Comparison of ENCODE assay signal across 8 cellular contexts in genomic region chr17:4703330-4703691, GRCh38. TPM values are rescaled to one million over a fixed set of nuclear protein-coding genes. Genes with fewer than 3 reads are reported as not detected.
DNase-seq lines count a peak whose midpoint lies in the region; ATAC-seq and TF ChIP-seq lines count a peak whose summit lies in the region.

No MANE protein-coding gene starts in this region.

- no peak overlapping the region for H3K27ac ChIP-seq in ACC112 (ENCODE audit: low read depth, low read length)
- H3K27ac ChIP-seq in IMR-90 (ENCODE audit: insufficient read depth, low read length): peak overlapping the region; percentile 61; the same call in 1 of the 2 replicates
- peak overlapping the region; percentile 59 for H3K27ac ChIP-seq in muscle layer of colon (ENCODE audit: low read depth, low read length)

- peak overlapping the region; percentile 63 for H3K4me3 Mint-ChIP-seq in central memory CD8-positive, alpha-beta T cell

- H3K27ac Mint-ChIP-seq in central memory CD8-positive, alpha-beta T cell (ENCODE audit: low read depth): peak overlapping the region; percentile 71

- no peaks in the 10 kb centered on the region for H3K27me3 Mint-ChIP-seq in central memory CD8-positive, alpha-beta T cell

- H2BK120ac ChIP-seq in IMR-90 (ENCODE audit: low read depth, low read length): no peak overlapping the region

- H3K36me3 Mint-ChIP-seq in central memory CD8-positive, alpha-beta T cell (ENCODE audit: insufficient read depth): peaks cover 9% of the 10 kb centered on the region

- H3K79me1 ChIP-seq in IMR-90 (ENCODE audit: low read depth in 1 of 2, low read length in 2 of 2): peaks cover 15 to 47% of the 10 kb centered on the region in 2 experiments

- peak overlapping the region; percentile 66 for H2AK9ac ChIP-seq in IMR-90 (replicated peaks; ENCODE audit: low read depth, low read length, poor library complexity)

- no peak for TF ChIP-seq RAD21 in IMR-90 (IDR thresholded peaks at IDR 0.05; ENCODE audit: low read length)

- DNase-seq in IMR-90 (peak; percentile 5), mesenteric fat pad (ENCODE audit: low spot score) (no peak), activated gamma-delta T cell (lab: John Stamatoyannopoulos, UW) (no peak), pons (ENCODE audit: low spot score) (no peak), glomerular visceral epithelial cell (ENCODE audit: extremely low spot score) (no peak)
- no peak for DNase-seq in central memory CD8-positive, alpha-beta T cell (ENCODE audit: low spot score in 2 of 2)

- peak overlapping the region; percentile 75; the same call in 1 of the 2 replicates for H2AK5ac ChIP-seq in IMR-90 (ENCODE audit: low read depth, low read length)

- H4K5ac ChIP-seq in IMR-90 (ENCODE audit: low read depth, low read length): peak overlapping the region; percentile 65

- H3K23ac ChIP-seq in IMR-90 (ENCODE audit: low read depth, low read length): peak overlapping the region; percentile 28

- intact Hi-C loops in IMR-90 (cut with micrococcal nuclease): loop anchor here (5.0 kb wide), 1 partner anchor 136 kb away; no protein-coding TSS in a partner anchor

- H2AFZ ChIP-seq in ACC112 (ENCODE audit: low read length, unreplicated experiment) (peak overlapping the region; percentile 88), IMR-90 (replicated peaks; ENCODE audit: low read length, poor library complexity) (peak overlapping the region; percentile 94)

- H4K91ac ChIP-seq in IMR-90 (ENCODE audit: insufficient read depth, low read depth, low read length): peak overlapping the region; percentile 44; the same call in 1 of the 2 replicates

- H3K36me3 ChIP-seq in ACC112 (ENCODE audit: insufficient read depth, low read length): no peaks in the 10 kb centered on the region
- H3K36me3 ChIP-seq in IMR-90 (ENCODE audit: control insufficient read depth, insufficient read depth, low read length): no peaks in the 10 kb centered on the region
- no peaks in the 10 kb centered on the region for H3K36me3 ChIP-seq in muscle layer of colon (ENCODE audit: insufficient read depth, low read length)

- H3K9me1 ChIP-seq in IMR-90 (ENCODE audit: insufficient read depth, low read length): peaks cover 12% of the 10 kb centered on the region

- H3K4me3 ChIP-seq in ACC112 (ENCODE audit: low read depth, low read length): peak overlapping the region; percentile 99
- H3K4me3 ChIP-seq in IMR-90 (ENCODE audit: insufficient read depth, low read depth, low read length): peak overlapping the region; percentile 94
- peak overlapping the region; percentile 39 to 77 for H3K4me3 ChIP-seq in muscle layer of colon (ENCODE audit: low read depth in 1 of 2, low read length in 2 of 2)

- dilution Hi-C loops in IMR-90 (cut with HindIII; ENCODE audit: low sequenced_read_pairs, unreplicated experiment): no loop called here

- in situ Hi-C loops in IMR-90 (cut with MboI; ENCODE audit: low sequenced_read_pairs): no loop called here

- H3K9me3 Mint-ChIP-seq in central memory CD8-positive, alpha-beta T cell: no peaks in the 10 kb centered on the region

- peaks cover 52% of the 10 kb centered on the region for H3K79me2 ChIP-seq in ACC112 (ENCODE audit: control insufficient read depth, insufficient read depth, low read length, unreplicated experiment)

- H2BK5ac ChIP-seq in IMR-90 (ENCODE audit: low read depth, low read length, poor library complexity, severe bottlenecking): no peak overlapping the region

- peak overlapping the region; percentile 54 to 94; a peak in 2 of 4 replicates for H4K8ac ChIP-seq in IMR-90 (ENCODE audit: low read depth in 2 of 2, low read length in 2 of 2)

- 3% methylated on average over 5 of the region's 15 CpGs; no CpG with 5 or more reads in 1 of the 2 experiments for WGBS in IMR-90 (ENCODE audit: extremely low coverage in 2 of 2, insufficient read length in 1 of 2), 2 experiments

- H3K27me3 ChIP-seq in ACC112 (ENCODE audit: insufficient read depth, low read length): no peaks in the 10 kb centered on the region
- no peaks in the 10 kb centered on the region for H3K27me3 ChIP-seq in IMR-90 (ENCODE audit: control insufficient read depth, insufficient read depth, low read length)
- no peaks in the 10 kb centered on the region for H3K27me3 ChIP-seq in muscle layer of colon (ENCODE audit: control insufficient read depth in 1 of 2, insufficient read depth in 2 of 2, low read length in 2 of 2)

- peak overlapping the region; percentile 80; the same call in 1 of the 2 replicates for H3K14ac ChIP-seq in IMR-90 (replicated peaks; ENCODE audit: low read depth, low read length)

- TF ChIP-seq CTCF in IMR-90 (conservative IDR thresholded peaks at IDR 0.05; ENCODE audit: low read depth, low read length): no peak

- no TSS peak for BruUV-seq in IMR-90 (replicated peaks; lab: Mats Ljungman, UMichigan)

- no peak overlapping the region for H2BK20ac ChIP-seq in IMR-90 (ENCODE audit: low read depth, low read length)

- no peak for TF ChIP-seq POLR2A in IMR-90 (IDR thresholded peaks at IDR 0.05; ENCODE audit: low read depth, low read length)

- H3K4me1 ChIP-seq in ACC112 (ENCODE audit: control insufficient read depth, insufficient read depth, low read length, unreplicated experiment) (peaks cover 24% of the 10 kb centered on the region), IMR-90 (ENCODE audit: control insufficient read depth, insufficient read depth, low read length) (peaks cover 6% of the 10 kb centered on the region; the same call in 1 of the 2 replicates), muscle layer of colon (ENCODE audit: insufficient read depth, low read length) (peaks cover 10% of the 10 kb centered on the region)

- no peak overlapping the region for H3K56ac ChIP-seq in IMR-90 (ENCODE audit: extremely low read depth, insufficient read depth, low read length)

- peak overlapping the region; percentile 82 for H3K4ac ChIP-seq in IMR-90 (ENCODE audit: low read depth, low read length)

- H3K4me1 Mint-ChIP-seq in central memory CD8-positive, alpha-beta T cell: peaks cover 28% of the 10 kb centered on the region

- POLR2A ChIA-PET in IMR-90 (lab: Charles Lee; ENCODE audit: unreplicated experiment): no interaction called here

- H3K9me3 ChIP-seq in IMR-90 (ENCODE audit: control insufficient read depth, insufficient read depth, low read length) (no peaks in the 10 kb centered on the region), muscle layer of colon (ENCODE audit: low read length) (no peaks in the 10 kb centered on the region)

- H4K20me1 ChIP-seq in IMR-90 (ENCODE audit: insufficient read depth, low read length): no peaks in the 10 kb centered on the region

- H2BK15ac ChIP-seq in IMR-90 (ENCODE audit: low read depth, low read length): no peak overlapping the region

- no peak for ATAC-seq in IMR-90 (ENCODE audit: low read depth)
- ATAC-seq in central memory CD8-positive, alpha-beta T cell (replicated peaks; ENCODE audit: extremely low read depth, poor library complexity, severe bottlenecking): no peak

- no peak overlapping the region for H3K18ac ChIP-seq in IMR-90 (ENCODE audit: low read depth, low read length)

- H3K9ac ChIP-seq in IMR-90 (ENCODE audit: low read depth, low read length) (peak overlapping the region; percentile 74), muscle layer of colon (ENCODE audit: low read length) (peak overlapping the region; percentile 49)

- H3K4me2 ChIP-seq in IMR-90 (ENCODE audit: low read depth, low read length): peak overlapping the region; percentile 98

- CTCF ChIA-PET in IMR-90 (lab: Yijun Ruan, JAX): no interaction called here

TF ChIP-seq in IMR-90, 13 proteins besides CTCF, POLR2A, EP300 and RAD21:
- TF ChIP-seq, protein P1, sequence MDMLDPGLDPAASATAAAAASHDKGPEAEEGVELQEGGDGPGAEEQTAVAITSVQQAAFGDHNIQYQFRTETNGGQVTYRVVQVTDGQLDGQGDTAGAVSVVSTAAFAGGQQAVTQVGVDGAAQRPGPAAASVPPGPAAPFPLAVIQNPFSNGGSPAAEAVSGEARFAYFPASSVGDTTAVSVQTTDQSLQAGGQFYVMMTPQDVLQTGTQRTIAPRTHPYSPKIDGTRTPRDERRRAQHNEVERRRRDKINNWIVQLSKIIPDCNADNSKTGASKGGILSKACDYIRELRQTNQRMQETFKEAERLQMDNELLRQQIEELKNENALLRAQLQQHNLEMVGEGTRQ (IDR thresholded peaks at IDR 0.05; ENCODE audit: low read depth, low read length): no peak
- TF ChIP-seq RFX5 (IDR thresholded peaks at IDR 0.05; ENCODE audit: low read depth, low read length) (no peak), BHLHE40 (IDR thresholded peaks at IDR 0.05; ENCODE audit: low read depth, low read length) (no peak), FOS (IDR thresholded peaks at IDR 0.05; ENCODE audit: low read depth, low read length) (no peak), MAZ (IDR thresholded peaks at IDR 0.05; ENCODE audit: borderline replicate concordance, low read depth, low read length) (no peak), MAFK (IDR thresholded peaks at IDR 0.05; ENCODE audit: low read depth, low read length) (no peak)

RNA-seq across cellular contexts. Expression of gene PELP1, which starts 0.6 kb away (rescaled TPM):
- total RNA-seq in IMR-90 (2012; rRNA removed) (6.3 and 9.2 TPM in 2 replicates), mesenteric fat pad (29.3 TPM)
- 20.8 and 24.0 TPM in 2 replicates for polyA plus RNA-seq in IMR-90 (2012; rRNA removed)
- 12.1 and 15.4 TPM in 2 replicates for polyA plus RNA-seq in IMR-90 (2012; cell fraction: cytosol; rRNA removed)
- polyA plus RNA-seq in IMR-90 (2012; cell fraction: nucleus; rRNA removed; ENCODE audit: low replicate concordance): 47.9 and 79.2 TPM in 2 replicates

RNA-seq across cellular contexts. Expression of gene ARRB2, which starts 7.1 kb away (rescaled TPM):
- total RNA-seq in IMR-90 (2012; rRNA removed) (3.9 and 6.1 TPM in 2 replicates), mesenteric fat pad (131 TPM)
- polyA plus RNA-seq in IMR-90 (2012; rRNA removed): 10.6 and 12.5 TPM in 2 replicates
- polyA plus RNA-seq in IMR-90 (2012; cell fraction: cytosol; rRNA removed): 6.2 and 8.6 TPM in 2 replicates
- 17.0 and 18.2 TPM in 2 replicates for polyA plus RNA-seq in IMR-90 (2012; cell fraction: nucleus; rRNA removed; ENCODE audit: low replicate concordance)

RNA-seq across cellular contexts. Expression of gene MED11, which starts 27.9 kb away (rescaled TPM):
- total RNA-seq in IMR-90 (2012; rRNA removed) (9.9 and 10.3 TPM in 2 replicates), mesenteric fat pad (16.1 TPM)
- 23.3 and 24.1 TPM in 2 replicates for polyA plus RNA-seq in IMR-90 (2012; rRNA removed)
- 25.5 and 30.9 TPM in 2 replicates for polyA plus RNA-seq in IMR-90 (2012; cell fraction: cytosol; rRNA removed)
- polyA plus RNA-seq in IMR-90 (2012; cell fraction: nucleus; rRNA removed; ENCODE audit: low replicate concordance): 10.3 and 13.5 TPM in 2 replicates

RNA-seq across cellular contexts. Expression of gene ZMYND15, which starts 36.3 kb away (rescaled TPM):
- total RNA-seq in IMR-90 (2012; rRNA removed) (under 0.01 TPM in 1 of 2 replicates, not detected in the other), mesenteric fat pad (2.9 TPM)
- polyA plus RNA-seq in IMR-90 (2012; rRNA removed): 0.07 and 0.14 TPM in 2 replicates
- 0.08 and 0.14 TPM in 2 replicates for polyA plus RNA-seq in IMR-90 (2012; cell fraction: cytosol; rRNA removed)
- 0.55 and 0.61 TPM in 2 replicates for polyA plus RNA-seq in IMR-90 (2012; cell fraction: nucleus; rRNA removed; ENCODE audit: low replicate concordance)

RNA-seq across cellular contexts. Expression of gene CXCL16, which starts 36.4 kb away (rescaled TPM):
- 0.28 and 0.36 TPM in 2 replicates for total RNA-seq in IMR-90 (2012; rRNA removed)
- 1.2 and 1.6 TPM in 2 replicates for polyA plus RNA-seq in IMR-90 (2012; rRNA removed)
- polyA plus RNA-seq in IMR-90 (2012; cell fraction: cytosol; rRNA removed): 0.97 and 2.4 TPM in 2 replicates
- polyA plus RNA-seq in IMR-90 (2012; cell fraction: nucleus; rRNA removed; ENCODE audit: low replicate concordance): 0.62 and 0.70 TPM in 2 replicates
- 51.3 TPM for total RNA-seq in mesenteric fat pad

Comparison
In these comparisons a context has a peak if more than half of its experiments do, and no peak if none do; other contexts are left out.
1. RNA of gene ARRB2, which starts 7.1 kb away (total RNA-seq): 131 TPM in mesenteric fat pad (single experiment); 3.9 to 6.1 TPM in IMR-90; every median in the first group is over 10 times any median in the second.
2. Peak in every context shown above with its lines, with median percentiles within 50 percentile points of each other: H3K4me3 ChIP-seq.